Comparison of ENCODE assay signal across 18 cellular contexts in the genomic region with DNA sequence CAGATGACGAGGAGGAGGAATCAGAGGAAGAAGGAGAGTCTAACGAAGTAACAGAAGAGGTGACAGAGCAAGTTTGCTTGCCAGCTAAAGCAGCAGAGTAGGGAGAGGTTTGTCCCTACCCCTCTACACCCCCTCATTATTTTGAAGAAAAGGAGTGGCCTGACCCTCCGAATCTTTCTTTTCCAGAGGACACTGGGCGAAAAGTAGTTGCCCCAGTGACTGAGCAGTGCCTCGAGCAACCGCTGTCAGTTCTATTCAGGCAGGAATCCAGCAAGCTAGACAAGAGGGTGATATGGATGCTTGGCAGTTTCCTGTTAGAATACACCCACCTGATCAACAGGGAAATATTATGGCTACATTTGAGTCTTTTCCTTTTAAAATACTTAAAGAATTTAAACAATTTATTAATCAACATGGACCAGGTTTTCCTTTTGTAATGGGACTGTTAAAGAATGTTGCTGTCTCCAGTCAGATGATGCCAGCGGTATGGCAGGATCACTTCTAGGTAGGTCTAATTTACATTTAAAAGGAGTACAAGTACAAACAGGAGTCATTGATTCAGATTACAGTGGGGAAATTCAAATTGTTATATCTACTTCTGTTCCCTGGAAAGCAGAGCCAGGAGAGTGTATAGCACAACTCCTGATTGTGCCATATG.
"Had no signal": no experiment of that assay in that cellular context is flagged by ENCODE, and none has a peak within 500 bp of the region (broad histone marks: within the 10 kb centered on the region; RNA-seq: fewer than 3 reads in every experiment).

No MANE protein-coding gene starts in this region.

- H3K9ac ChIP-seq: parathyroid adenoma had no signal

- H3K27me3 ChIP-seq: neutrophil had no signal

- H3K36me3 ChIP-seq: neutrophil had no signal

- H3K27ac Mint-ChIP-seq: activated CD4-positive, alpha-beta memory T cell treated with anti-CD3 and anti-CD28 coated beads, Interleukin-2, amount 10 ng/mL, durations not matched to agents 7 days and 5 days; stimulated activated effector memory CD8-positive, alpha-beta T cell treated with anti-CD3 and anti-CD28 coated beads, Interleukin-12 subunit alpha, Interleukin-12 subunit beta, amount 100 ng/mL, for 72 hours had no signal

- H3K27me3 Mint-ChIP-seq: activated CD4-positive, alpha-beta memory T cell treated with anti-CD3 and anti-CD28 coated beads, Interleukin-2, amount 10 ng/mL, durations not matched to agents 7 days and 5 days; naive B cell had no signal

- FAIRE-seq: frontal cortex, urothelium cell line had no signal

- H3K9me3 Mint-ChIP-seq: activated CD4-positive, alpha-beta memory T cell treated with anti-CD3 and anti-CD28 coated beads, Interleukin-2, amount 10 ng/mL, durations not matched to agents 7 days and 5 days; activated naive CD4-positive, alpha-beta T cell treated with anti-CD3 and anti-CD28 coated beads, Interleukin-2, amount 50 U/mL, for 72 hours; naive B cell; stimulated activated effector memory CD8-positive, alpha-beta T cell treated with anti-CD3 and anti-CD28 coated beads, Interleukin-12 subunit alpha, Interleukin-12 subunit beta, amount 100 ng/mL, for 72 hours had no signal

- H3K79me2 ChIP-seq: parathyroid adenoma had no signal

- H3K27ac ChIP-seq: neutrophil, parathyroid adenoma had no signal

- H3K4me1 ChIP-seq: parathyroid adenoma had no signal

- H3K4me3 Mint-ChIP-seq: activated CD4-positive, alpha-beta memory T cell treated with anti-CD3 and anti-CD28 coated beads, Interleukin-2, amount 10 ng/mL, durations not matched to agents 7 days and 5 days; stimulated activated effector memory CD8-positive, alpha-beta T cell treated with anti-CD3 and anti-CD28 coated beads, Interleukin-12 subunit alpha, Interleukin-12 subunit beta, amount 100 ng/mL, for 72 hours had no signal

- H3K4me1 Mint-ChIP-seq: naive B cell had no signal

- DNase-seq: activated CD4-positive, alpha-beta memory T cell treated with anti-CD3 and anti-CD28 coated beads, Interleukin-2, amount 10 ng/mL, durations not matched to agents 7 days and 5 days; activated CD4-positive, alpha-beta T cell treated with anti-CD3 and anti-CD28 coated beads for 1 hour; activated effector memory CD4-positive, alpha-beta T cell treated with anti-CD3 and anti-CD28 coated beads, Interleukin-2, amount 50 U/mL, for 16 hours; activated T-cell treated with anti-CD3 and anti-CD28 coated beads, Interleukin-2, amount 50 U/mL, for 48 hours; cortex of kidney; effector CD8-positive, alpha-beta T cell; head of caudate nucleus; naive B cell; stimulated activated CD4-positive, alpha-beta T cell treated with anti-CD3 and anti-CD28 coated beads, Interleukin-12 subunit alpha, Interleukin-12 subunit beta, amount 100 ng/mL, for 4 hours; stimulated activated CD4-positive, alpha-beta T cell treated with anti-CD3 and anti-CD28 coated beads, Interleukin-2, amount 100 ng/mL, for 24 hours; SW 1271; T1000 had no signal

- ATAC-seq: activated naive CD4-positive, alpha-beta T cell treated with anti-CD3 and anti-CD28 coated beads, Interleukin-2, amount 50 U/mL, for 72 hours; stimulated activated effector memory CD8-positive, alpha-beta T cell treated with anti-CD3 and anti-CD28 coated beads, Interleukin-12 subunit alpha, Interleukin-12 subunit beta, amount 100 ng/mL, for 72 hours had no signal

- H3K36me3 Mint-ChIP-seq: activated naive CD4-positive, alpha-beta T cell treated with anti-CD3 and anti-CD28 coated beads, Interleukin-2, amount 50 U/mL, for 72 hours; naive B cell; stimulated activated effector memory CD8-positive, alpha-beta T cell treated with anti-CD3 and anti-CD28 coated beads, Interleukin-12 subunit alpha, Interleukin-12 subunit beta, amount 100 ng/mL, for 72 hours had no signal

- H2AFZ ChIP-seq: parathyroid adenoma had no signal

- H3K9me3 ChIP-seq: neutrophil had no signal
